ENCODE assay signal across 27 cellular contexts in genomic region chr1:165240486-165240885, GRCh38.
"Had no signal": no experiment of that assay in that cellular context is flagged by ENCODE, and none has a peak within 500 bp of the region (broad histone marks: within the 10 kb centered on the region; RNA-seq: fewer than 3 reads in every experiment).

No MANE protein-coding gene starts in this region.

- H3K9me3 Mint-ChIP-seq: dendritic cell treated with granulocyte-macrophage colony-stimulating factor and Interleukin-4, amounts not matched to agents 40 ng/mL and 50 ng/mL, for 4 days; endodermal cell; memory B cell; natural killer cell; stimulated activated effector memory CD8-positive, alpha-beta T cell treated with anti-CD3 and anti-CD28 coated beads, Interleukin-12 subunit alpha, Interleukin-12 subunit beta, amount 100 ng/mL, for 72 hours had no signal

- H3K36me3 ChIP-seq: colonic mucosa, left lung, lower lobe of right lung, ovary, thoracic aorta, tibial nerve, upper lobe of left lung had no signal

- H3K4me3 Mint-ChIP-seq: dendritic cell treated with granulocyte-macrophage colony-stimulating factor and Interleukin-4, amounts not matched to agents 40 ng/mL and 50 ng/mL, for 4 days; endodermal cell; memory B cell; natural killer cell; stimulated activated effector memory CD8-positive, alpha-beta T cell treated with anti-CD3 and anti-CD28 coated beads, Interleukin-12 subunit alpha, Interleukin-12 subunit beta, amount 100 ng/mL, for 72 hours had no signal

- ATAC-seq: esophagus mucosa; foreskin keratinocyte; left lung; lower lobe of right lung; natural killer cell; sciatic nerve; stimulated activated effector memory CD8-positive, alpha-beta T cell treated with anti-CD3 and anti-CD28 coated beads, Interleukin-12 subunit alpha, Interleukin-12 subunit beta, amount 100 ng/mL, for 72 hours; stimulated activated naive CD8-positive, alpha-beta T cell treated with anti-CD3 and anti-CD28 coated beads, Interleukin-15, Interleukin-2, amounts not matched to agents 100 U/mL and 50 U/mL, for 24 hours had no signal

- H3K36me3 Mint-ChIP-seq: memory B cell; natural killer cell; stimulated activated effector memory CD8-positive, alpha-beta T cell treated with anti-CD3 and anti-CD28 coated beads, Interleukin-12 subunit alpha, Interleukin-12 subunit beta, amount 100 ng/mL, for 72 hours had no signal

- H3K9me3 ChIP-seq: colonic mucosa, left lung, lower lobe of right lung, ovary, thoracic aorta, tibial nerve, upper lobe of left lung had no signal

- H3K4me3 ChIP-seq: colonic mucosa, hepatocyte, left lung, lower lobe of right lung, ovary, thoracic aorta, tibial nerve, upper lobe of left lung had no signal

- H3K4me1 Mint-ChIP-seq: memory B cell; stimulated activated effector memory CD8-positive, alpha-beta T cell treated with anti-CD3 and anti-CD28 coated beads, Interleukin-12 subunit alpha, Interleukin-12 subunit beta, amount 100 ng/mL, for 72 hours had no signal

- H3K4me1 ChIP-seq: colonic mucosa, foreskin keratinocyte, left lung had no signal

- DNase-seq: central memory CD4-positive, alpha-beta T cell; colonic mucosa; effector CD8-positive, alpha-beta T cell; endodermal cell; foreskin keratinocyte; kidney; left lung; lower lobe of right lung; natural killer cell; occipital lobe; ovary; posterior cingulate gyrus; retina; stimulated activated CD4-positive, alpha-beta T cell treated with anti-CD3 and anti-CD28 coated beads, Interleukin-2, amount 100 ng/mL, for 24 hours; stimulated activated CD4-positive, alpha-beta T cell treated with anti-CD3 and anti-CD28 coated beads, Interleukin-4, amount 100 ng/mL, for 24 hours; stimulated activated naive CD8-positive, alpha-beta T cell treated with anti-CD3 and anti-CD28 coated beads, Interleukin-15, Interleukin-2, amounts not matched to agents 100 U/mL and 50 U/mL, for 24 hours; substantia nigra; upper lobe of left lung had no signal

- H3K27me3 ChIP-seq: ovary had no signal

- H3K27ac Mint-ChIP-seq: dendritic cell treated with granulocyte-macrophage colony-stimulating factor and Interleukin-4, amounts not matched to agents 40 ng/mL and 50 ng/mL, for 4 days; endodermal cell; memory B cell; natural killer cell; stimulated activated effector memory CD8-positive, alpha-beta T cell treated with anti-CD3 and anti-CD28 coated beads, Interleukin-12 subunit alpha, Interleukin-12 subunit beta, amount 100 ng/mL, for 72 hours had no signal

- H3K27ac ChIP-seq: colonic mucosa, epithelial cell of prostate, foreskin keratinocyte, hepatocyte, left lung, lower lobe of right lung, ovary, thoracic aorta, tibial nerve, upper lobe of left lung had no signal
